In genomic region chr1:46171872-46172271, GRCh38 we compare ENCODE assay signal across 14 cellular contexts. TPM values are rescaled to one million over a fixed set of nuclear protein-coding genes. Genes with fewer than 3 reads are reported as not detected.
DNase-seq lines count a peak whose midpoint lies in the region; ATAC-seq and TF ChIP-seq lines count a peak whose summit lies in the region.
"Had no signal": no experiment of that assay in that cellular context is flagged by ENCODE, and none has a peak within 500 bp of the region (broad histone marks: within the 10 kb centered on the region; RNA-seq: fewer than 3 reads in every experiment).

No MANE protein-coding gene starts in this region.

- peak; percentile 59 for DNase-seq in DMS79 treated with DMSO at 0.1 percent for 48 hours (lab: John Stamatoyannopoulos, UW)
- DNase-seq in NCI-H526 (lab: John Stamatoyannopoulos, UW) = peak; percentile 29 to 85
- peak in 1 of 2 donors; percentile 43 for DNase-seq in foreskin keratinocyte
- DNase-seq in retina = peak; percentile 55
- DNase-seq in GDM1 (lab: John Stamatoyannopoulos, UW) = no peak
- DNase-seq in T-helper 1 cell = no peak
- DNase-seq: activated CD4-positive, alpha-beta T cell treated with anti-CD3 and anti-CD28 coated beads for 36 hours; hypothalamus; natural killer cell; NCI-H2081 treated with DMSO at 0.1 percent for 48 hours; stimulated activated naive CD4-positive, alpha-beta T cell treated with Interleukin-2 at 50 U/mL for 16 hours had no signal

- no peaks in the 10 kb centered on the region for H3K4me1 ChIP-seq in foreskin keratinocyte

- no peak overlapping the region for H3K27ac ChIP-seq in foreskin keratinocyte

- no peak for TF ChIP-seq CTCF in foreskin keratinocyte (conservative IDR thresholded peaks at IDR 0.05)

- ATAC-seq in foreskin keratinocyte = peak; percentile 35
- no peak for ATAC-seq in GM18907 (IDR thresholded peaks at IDR 0.05; ENCODE audit: unreplicated experiment)
- no peak for ATAC-seq in GM21576 (IDR thresholded peaks at IDR 0.05; ENCODE audit: unreplicated experiment)
- ATAC-seq: activated CD4-positive, alpha-beta T cell treated with anti-CD3 and anti-CD28 coated beads for 36 hours; natural killer cell had no signal

- peaks cover 1% of the 10 kb centered on the region for H3K27me3 ChIP-seq in foreskin keratinocyte

RNA-seq across cellular contexts. Expression of gene TSPAN1, which starts 3.0 kb away (rescaled TPM):
- 80.3 and 93.6 TPM in 2 replicates for total RNA-seq in foreskin keratinocyte
- 118 and 144 TPM in 2 replicates for polyA plus RNA-seq in foreskin keratinocyte
- total RNA-seq: activated CD4-positive, alpha-beta T cell treated with anti-CD3 and anti-CD28 coated beads for 36 hours; natural killer cell; SK-MEL-5 had no signal

RNA-seq across cellular contexts. Expression of gene P3R3URF, which starts 4.4 kb away (rescaled TPM):
- total RNA-seq in foreskin keratinocyte = not detected in 2 replicates
- polyA plus RNA-seq in foreskin keratinocyte = not detected in 2 replicates
- total RNA-seq: activated CD4-positive, alpha-beta T cell treated with anti-CD3 and anti-CD28 coated beads for 36 hours; natural killer cell; SK-MEL-5 had no signal

RNA-seq across cellular contexts. Expression of gene POMGNT1, which starts 26.4 kb away (rescaled TPM):
- 88.0 and 90.6 TPM in 2 replicates for total RNA-seq in foreskin keratinocyte
- 83.2 and 85.0 TPM in 2 replicates for polyA plus RNA-seq in foreskin keratinocyte

RNA-seq across cellular contexts. Expression of gene LURAP1, which starts 31.3 kb away (rescaled TPM):
- total RNA-seq in foreskin keratinocyte = 5.4 and 6.6 TPM in 2 replicates
- polyA plus RNA-seq in foreskin keratinocyte = 4.7 and 5.1 TPM in 2 replicates
- total RNA-seq: natural killer cell had no signal

RNA-seq across cellular contexts. Expression of gene PIK3R3, which starts 39.4 kb away (rescaled TPM):
- 4.9 TPM in 2 replicates for total RNA-seq in foreskin keratinocyte
- 1.9 and 2.3 TPM in 2 replicates for polyA plus RNA-seq in foreskin keratinocyte

Comparison
In these comparisons a context has a peak if more than half of its experiments do, and no peak if none do; other contexts are left out.
1. DNase-seq: peak in DMS79 treated with DMSO at 0.1 percent for 48 hours (single experiment), NCI-H526 (2 of 2) and retina (single experiment); none in GDM1 (single experiment) and T-helper 1 cell (0 of 5).